18 cellular contexts compared by ENCODE assay signal in the genomic region with DNA sequence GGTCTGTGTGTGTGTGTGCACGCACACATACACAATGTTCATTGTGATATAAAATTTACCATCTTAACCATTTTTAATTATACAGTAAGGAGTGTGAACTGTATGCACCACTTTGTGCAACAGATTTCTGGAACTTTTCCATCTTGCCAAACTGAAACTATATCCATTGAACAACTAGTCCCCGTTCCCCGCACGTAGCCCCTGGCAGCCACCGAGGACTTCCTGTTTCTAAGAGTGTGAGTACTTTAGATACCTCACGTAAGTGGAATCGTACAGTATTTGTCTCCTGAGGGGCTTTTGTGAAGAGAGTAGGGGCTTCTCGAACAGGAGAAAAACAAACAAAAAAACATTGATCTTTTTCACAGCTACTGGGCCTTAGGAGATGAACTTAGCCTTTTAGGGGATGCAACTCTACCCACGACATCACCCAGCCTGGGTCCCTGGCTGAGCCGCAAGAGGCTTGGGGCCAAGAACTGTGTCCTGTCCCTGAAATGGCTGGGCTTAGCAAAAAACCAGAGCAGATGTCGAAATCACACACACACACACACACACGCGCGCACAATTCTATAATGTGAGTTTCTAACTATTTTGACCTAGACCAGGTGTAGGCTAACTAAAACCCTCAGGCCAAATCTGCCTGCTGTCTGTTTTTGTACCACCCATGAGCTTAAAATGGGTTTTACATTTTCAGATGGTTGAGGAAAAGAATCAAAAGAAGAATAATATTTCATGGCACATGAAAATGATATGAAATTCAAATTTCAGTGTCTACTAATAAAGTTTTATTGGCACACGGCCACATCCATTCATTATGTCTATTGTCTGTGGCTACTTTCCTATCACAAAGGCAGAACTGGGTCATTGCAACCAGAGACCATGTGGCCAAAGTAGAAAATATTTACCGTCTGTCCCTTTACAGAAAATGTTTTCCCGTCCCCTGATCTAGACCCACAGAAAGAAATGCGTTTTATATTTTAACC.
DNase-seq lines count a peak whose midpoint lies in the region; ATAC-seq and TF ChIP-seq lines count a peak whose summit lies in the region.
"Had no signal": no experiment of that assay in that cellular context is flagged by ENCODE, and none has a peak within 500 bp of the region (broad histone marks: within the 10 kb centered on the region; RNA-seq: fewer than 3 reads in every experiment).

No MANE protein-coding gene starts in this region.

- TF ChIP-seq CTCF in NB4 (IDR thresholded peaks at IDR 0.05; ENCODE audit: low read depth, low read length) (no peak), PC-3 (conservative IDR thresholded peaks at IDR 0.05; ENCODE audit: low read depth, low read length) (no peak), foreskin fibroblast (IDR thresholded peaks at IDR 0.05; ENCODE audit: low read depth, low read length) (no peak)

- H3K4me2 ChIP-seq in PC-3 (ENCODE audit: low read length): no peak overlapping the region

- no TSS peak for BruUV-seq in PC-3 (replicated peaks; lab: Mats Ljungman, UMichigan)

- ATAC-seq in PC-3 (no peak), sciatic nerve (peak; percentile 19), HG02885 (IDR thresholded peaks at IDR 0.05; ENCODE audit: poor library complexity, unreplicated experiment) (no peak), GM21528 (IDR thresholded peaks at IDR 0.05; ENCODE audit: low FRiP score, unreplicated experiment) (no peak)
- ATAC-seq: activated T-cell treated with anti-CD3 and anti-CD28 coated beads, Interleukin-2, amount 50 U/mL, for 72 hours; SK-N-SH treated with all-trans-retinoic acid at 6 μM for 48 hours had no signal

- H3K9me3 ChIP-seq in PC-3 (ENCODE audit: low read length): no peaks in the 10 kb centered on the region
- H3K9me3 ChIP-seq: thoracic aorta had no signal

- no peak for TF ChIP-seq POLR2A in NB4 (IDR thresholded peaks at IDR 0.05; ENCODE audit: extremely low read depth, insufficient read length)

- no peaks in the 10 kb centered on the region for H3F3A ChIP-seq in PC-3 (ENCODE audit: low read length, unreplicated experiment)

- no peaks in the 10 kb centered on the region for H3K9me2 ChIP-seq in PC-3 (replicated peaks; ENCODE audit: low read length)

- H3K9ac ChIP-seq in PC-3 (ENCODE audit: low read length): no peak overlapping the region

- H3K27ac ChIP-seq in PC-3 (ENCODE audit: low read length): no peak overlapping the region
- H3K27ac ChIP-seq: C4-2B, thoracic aorta had no signal

- POLR2A ChIA-PET in PC-3 (lab: Charles Lee; ENCODE audit: unreplicated experiment): interaction anchor here (0.6 kb wide), 1 partner anchor 22 kb away, joined by 4 read pairs; no protein-coding TSS in a partner anchor

- H3K36me3 ChIP-seq in PC-3 (ENCODE audit: low read depth, low read length): no peaks in the 10 kb centered on the region
- H3K36me3 ChIP-seq: thoracic aorta had no signal

- intact Hi-C loops in PC-3 (cut with micrococcal nuclease) (no loop called here), sciatic nerve (cut with DNase I) (no loop called here)

- H3K4me3 ChIP-seq in NB4 (ENCODE audit: low read depth, low read length): no peak overlapping the region
- H3K4me3 ChIP-seq in PC-3 (ENCODE audit: low read length): no peak overlapping the region
- no peak overlapping the region for H3K4me3 ChIP-seq in foreskin fibroblast (ENCODE audit: low read depth in 1 of 2, low read length in 2 of 2)
- H3K4me3 ChIP-seq: thoracic aorta had no signal

- CTCF ChIA-PET in PC-3 (lab: Charles Lee): no interaction called here

- H4K20me1 ChIP-seq in PC-3 (ENCODE audit: low read length): no peaks in the 10 kb centered on the region

- peaks cover 18% of the 10 kb centered on the region for H3K27me3 ChIP-seq in PC-3 (ENCODE audit: low read length)

- H3K79me2 ChIP-seq in PC-3 (ENCODE audit: low read length): no peaks in the 10 kb centered on the region

- DNase-seq in NB4 (ENCODE audit: low read depth): peak; percentile 31
- DNase-seq in PC-3: no peak
- DNase-seq in foreskin fibroblast: peak; percentile 9 to 46
- no peak for DNase-seq in sciatic nerve (ENCODE audit: low spot score)
- DNase-seq in LoVo (ENCODE audit: low spot score): no peak
- DNase-seq: activated CD4-positive, alpha-beta memory T cell treated with anti-CD3 and anti-CD28 coated beads, Interleukin-2, amount 10 ng/mL, durations not matched to agents 7 days and 5 days; activated T-cell treated with anti-CD3 and anti-CD28 coated beads, Interleukin-2, amount 50 U/mL, for 72 hours; central memory CD4-positive, alpha-beta T cell; endodermal cell; foreskin melanocyte; H7; stimulated activated CD4-positive, alpha-beta T cell treated with anti-CD3 and anti-CD28 coated beads, Interleukin-4, amount 100 ng/mL, for 1 hour; stimulated activated CD8-positive, alpha-beta memory T cell treated with anti-CD3 and anti-CD28 coated beads, Interleukin-4, amount 100 ng/mL, for 48 hours had no signal

- 0 out of 2 replicates have a peak, but pooled peaks cover 3% of the 10 kb centered on the region for H3K4me1 ChIP-seq in PC-3 (ENCODE audit: insufficient read depth, low read length)

- H2AFZ ChIP-seq in PC-3 (ENCODE audit: low read length): peak overlapping the region; percentile 20; the same call in 1 of the 2 replicates

Comparison
In these comparisons a context has a peak if more than half of its experiments do, and no peak if none do; other contexts are left out.
1. DNase-seq: peak in NB4 (single experiment) and foreskin fibroblast (2 of 2); none in PC-3 (single experiment), sciatic nerve (single experiment) and LoVo (single experiment).